17 cellular contexts compared by ENCODE assay signal in the genomic region with DNA sequence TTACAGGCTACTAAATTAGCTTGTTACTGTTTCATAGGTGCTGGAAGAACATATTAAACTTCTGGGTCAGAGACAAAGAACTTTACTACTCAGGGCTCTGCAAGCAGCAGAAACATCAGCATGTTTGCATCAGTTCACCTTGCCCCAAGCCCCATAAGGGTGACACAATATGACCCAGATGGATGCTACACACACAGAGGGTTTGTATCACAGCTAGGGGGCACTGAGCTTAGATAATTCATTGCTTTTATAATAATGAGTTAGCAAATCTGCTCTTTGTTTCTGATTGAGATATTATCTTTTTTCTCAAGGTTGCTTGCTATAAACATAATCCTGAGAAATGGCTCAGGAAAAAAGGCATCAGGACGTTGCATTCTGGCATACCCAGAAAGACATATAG. TPM values are rescaled to one million over a fixed set of nuclear protein-coding genes. Genes with fewer than 3 reads are reported as not detected.
DNase-seq lines count a peak whose midpoint lies in the region; FAIRE-seq and TF ChIP-seq lines count a peak whose summit lies in the region.
"Had no signal": no experiment of that assay in that cellular context is flagged by ENCODE, and none has a peak within 500 bp of the region (broad histone marks: within the 10 kb centered on the region; RNA-seq: fewer than 3 reads in every experiment).

No MANE protein-coding gene starts in this region.

- H4K20me1 ChIP-seq in GM23248 (ENCODE audit: insufficient read depth): no peaks in the 10 kb centered on the region

- in situ Hi-C loops in GM23248 (cut with MboI) (no loop called here), SK-MEL-5 (cut with HindIII; ENCODE audit: low pct_unique_long_range_greater_than_20kb, low sequenced_read_pairs) (no loop called here)

- H3K9me3 ChIP-seq in BE2C (no peaks in the 10 kb centered on the region), GM23248 (ENCODE audit: low read depth) (no peaks in the 10 kb centered on the region)
- H3K9me3 ChIP-seq: breast epithelium, heart left ventricle, tibial nerve had no signal

- FAIRE-seq in D721Med (lab: Jason Lieb, UNC): no peak
- FAIRE-seq: endometrium had no signal

- intact Hi-C loops in activated CD4-positive, alpha-beta T cell treated with anti-CD3 and anti-CD28 coated beads, Interleukin-2, amount 10 ng/mL, durations not matched to agents 24 days and 14 days (cut with micrococcal nuclease): no loop called here

- H3K27me3 ChIP-seq in BE2C: no peaks in the 10 kb centered on the region
- H3K27me3 ChIP-seq in GM23248 (replicated peaks; ENCODE audit: insufficient read depth): no peaks in the 10 kb centered on the region
- H3K27me3 ChIP-seq: breast epithelium, tibial nerve had no signal

- 64 to 76% methylated on average over 1 of the region's 1 CpG for WGBS in GM23248 (ENCODE audit: low coverage in 1 of 2, low lambda C conversion rate in 2 of 2, missing lambda C conversion rate in 2 of 2), 2 experiments

- TF ChIP-seq CTCF in BE2C (IDR thresholded peaks at IDR 0.05; ENCODE audit: low read depth, low read length) (peak; percentile 63), foreskin fibroblast (IDR thresholded peaks at IDR 0.05; ENCODE audit: low read depth, low read length) (peak; percentile 17), D721Med (IDR thresholded peaks at IDR 0.05; ENCODE audit: insufficient read depth, missing control alignments) (no peak)

- H3K36me3 ChIP-seq in BE2C (no peaks in the 10 kb centered on the region), GM23248 (ENCODE audit: low read depth) (no peaks in the 10 kb centered on the region)
- H3K36me3 ChIP-seq: breast epithelium, heart left ventricle, tibial nerve had no signal

- H2AFZ ChIP-seq in GM23248: no peak overlapping the region

- H3K9me2 ChIP-seq in GM23248 (ENCODE audit: insufficient read depth): no peaks in the 10 kb centered on the region

- H3K79me2 ChIP-seq in GM23248 (ENCODE audit: insufficient read depth): no peaks in the 10 kb centered on the region

- H3F3A ChIP-seq in GM23248 (ENCODE audit: insufficient read depth): no peaks in the 10 kb centered on the region

- H3K4me2 ChIP-seq in GM23248 (ENCODE audit: unreplicated experiment): no peak overlapping the region

- H3K36me3 Mint-ChIP-seq in activated CD4-positive, alpha-beta T cell treated with anti-CD3 and anti-CD28 coated beads, Interleukin-2, amount 10 ng/mL, durations not matched to agents 24 days and 14 days (ENCODE audit: low read depth): no peaks in the 10 kb centered on the region

- H3K9me3 Mint-ChIP-seq in activated CD4-positive, alpha-beta T cell treated with anti-CD3 and anti-CD28 coated beads, Interleukin-2, amount 10 ng/mL, durations not matched to agents 24 days and 14 days: peaks cover 4% of the 10 kb centered on the region

- no peak overlapping the region for H3K27ac ChIP-seq in GM23248
- H3K27ac ChIP-seq: breast epithelium, heart left ventricle, tibial nerve had no signal

- peaks cover 6% of the 10 kb centered on the region for H3K4me1 Mint-ChIP-seq in activated CD4-positive, alpha-beta T cell treated with anti-CD3 and anti-CD28 coated beads, Interleukin-2, amount 10 ng/mL, durations not matched to agents 24 days and 14 days

- H3K4me3 ChIP-seq in BE2C (ENCODE audit: low read depth, low read length) (no peak overlapping the region), GM23248 (no peak overlapping the region), foreskin fibroblast (ENCODE audit: low read depth in 1 of 2, low read length in 2 of 2) (no peak overlapping the region)
- H3K4me3 ChIP-seq: breast epithelium, heart left ventricle, tibial nerve had no signal

- H3K9ac ChIP-seq in GM23248: no peak overlapping the region

- no peak for DNase-seq in BE2C
- peak; percentile 17 for DNase-seq in GM23248
- DNase-seq in SK-MEL-5 (ENCODE audit: low read depth, low spot score): peak; percentile 23
- DNase-seq in foreskin fibroblast: peak in 1 of 2 donors; percentile 44
- no peak for DNase-seq in NCI-H1436 treated with DMSO at 0.1 percent for 48 hours (lab: John Stamatoyannopoulos, UW)
- no peak for DNase-seq in mucosa of gallbladder (ENCODE audit: low spot score)
- no peak for DNase-seq in D721Med (ENCODE audit: insufficient read length, low spot score)
- no peak for DNase-seq in activated CD4-positive, alpha-beta T cell treated with anti-CD3 and anti-CD28 coated beads, Interleukin-2, amount 10 ng/mL, durations not matched to agents 24 days and 14 days
- DNase-seq: C1 segment of cervical spinal cord; heart left ventricle; NCI-H2081 treated with DMSO at 0.1 percent for 48 hours; NK-92 treated with Interleukin-12 subunit alpha and Interleukin-12 subunit beta, amount 100 ng/mL, for 24 hours; retina had no signal

- no peak overlapping the region for H3K4me3 Mint-ChIP-seq in activated CD4-positive, alpha-beta T cell treated with anti-CD3 and anti-CD28 coated beads, Interleukin-2, amount 10 ng/mL, durations not matched to agents 24 days and 14 days
- H3K4me3 Mint-ChIP-seq: nephron had no signal

- H3K4me1 ChIP-seq in BE2C: no peaks in the 10 kb centered on the region
- H3K4me1 ChIP-seq in GM23248 (ENCODE audit: insufficient read depth): peaks cover 4% of the 10 kb centered on the region; the same call in 1 of the 2 replicates
- H3K4me1 ChIP-seq: breast epithelium had no signal

- no peak overlapping the region for H3K27ac Mint-ChIP-seq in activated CD4-positive, alpha-beta T cell treated with anti-CD3 and anti-CD28 coated beads, Interleukin-2, amount 10 ng/mL, durations not matched to agents 24 days and 14 days
- H3K27ac Mint-ChIP-seq: nephron had no signal

- peaks cover 24% of the 10 kb centered on the region for H3K27me3 Mint-ChIP-seq in activated CD4-positive, alpha-beta T cell treated with anti-CD3 and anti-CD28 coated beads, Interleukin-2, amount 10 ng/mL, durations not matched to agents 24 days and 14 days

RNA-seq across cellular contexts. Expression of gene SYNPO2, which starts 4.8 kb away (rescaled TPM):
- polyA plus RNA-seq in BE2C (2012; ENCODE audit: insufficient read depth, insufficient read length, low read depth): 18.4 TPM
- total RNA-seq in GM23248 (2014; rRNA removed; shearing (Covaris generic)): 4.3 and 5.0 TPM in 2 replicates
- polyA plus RNA-seq in GM23248 (2016; fragmentation: Nextera tagmentation; extraction: Ambion mirVana): 3.1 and 3.2 TPM in 2 replicates
- 0.32 and 0.69 TPM in 2 replicates for total RNA-seq in SK-MEL-5 (2014; rRNA removed; shearing (Covaris generic))
- 0.39 and 0.48 TPM in 2 replicates for polyA plus RNA-seq in SK-MEL-5 (2015; cell fraction: cytosol; rRNA removed)
- 0.43 and 0.47 TPM in 2 replicates for polyA plus RNA-seq in SK-MEL-5 (2015; cell fraction: nucleus; rRNA removed)
- 735 TPM for total RNA-seq in mucosa of gallbladder
- total RNA-seq in activated CD4-positive, alpha-beta T cell treated with anti-CD3 and anti-CD28 coated beads, Interleukin-2, amount 10 ng/mL, durations not matched to agents 24 days and 14 days: 0.14 and 0.16 TPM in 2 replicates

RNA-seq across cellular contexts. Expression of gene SEC24D, which starts 47.9 kb away (rescaled TPM):
- polyA plus RNA-seq in BE2C (2012; ENCODE audit: insufficient read depth, insufficient read length, low read depth): 25.3 TPM
- 148 and 166 TPM in 2 replicates for total RNA-seq in GM23248 (2014; rRNA removed; shearing (Covaris generic))
- polyA plus RNA-seq in GM23248 (2016; fragmentation: Nextera tagmentation; extraction: Ambion mirVana): 131 and 136 TPM in 2 replicates
- 10.3 and 12.1 TPM in 2 replicates for total RNA-seq in SK-MEL-5 (2014; rRNA removed; shearing (Covaris generic))
- polyA plus RNA-seq in SK-MEL-5 (2015; cell fraction: cytosol; rRNA removed): 14.9 and 19.3 TPM in 2 replicates
- 13.5 and 18.7 TPM in 2 replicates for polyA plus RNA-seq in SK-MEL-5 (2015; cell fraction: nucleus; rRNA removed)
- total RNA-seq in mucosa of gallbladder: 90.6 TPM
- 43.9 and 45.3 TPM in 2 replicates for total RNA-seq in activated CD4-positive, alpha-beta T cell treated with anti-CD3 and anti-CD28 coated beads, Interleukin-2, amount 10 ng/mL, durations not matched to agents 24 days and 14 days

Comparison
In these comparisons a context has a peak if more than half of its experiments do, and no peak if none do; other contexts are left out.
1. DNase-seq: peak in GM23248 (single experiment) and SK-MEL-5 (single experiment); none in BE2C (single experiment), NCI-H1436 treated with DMSO at 0.1 percent for 48 hours (single experiment), mucosa of gallbladder (single experiment), D721Med (single experiment) and activated CD4-positive, alpha-beta T cell treated with anti-CD3 and anti-CD28 coated beads, Interleukin-2, amount 10 ng/mL, durations not matched to agents 24 days and 14 days (single experiment).
2. RNA of gene SYNPO2, which starts 4.8 kb away (total RNA-seq): 735 TPM in mucosa of gallbladder (single experiment); 4.3 to 5.0 TPM in GM23248, 0.32 to 0.69 TPM in SK-MEL-5 and 0.14 to 0.16 TPM in activated CD4-positive, alpha-beta T cell treated with anti-CD3 and anti-CD28 coated beads, Interleukin-2, amount 10 ng/mL, durations not matched to agents 24 days and 14 days; every median in the first group is over 100 times any median in the second.